Comparison of ENCODE assay signal across 18 cellular contexts in the genomic region with DNA sequence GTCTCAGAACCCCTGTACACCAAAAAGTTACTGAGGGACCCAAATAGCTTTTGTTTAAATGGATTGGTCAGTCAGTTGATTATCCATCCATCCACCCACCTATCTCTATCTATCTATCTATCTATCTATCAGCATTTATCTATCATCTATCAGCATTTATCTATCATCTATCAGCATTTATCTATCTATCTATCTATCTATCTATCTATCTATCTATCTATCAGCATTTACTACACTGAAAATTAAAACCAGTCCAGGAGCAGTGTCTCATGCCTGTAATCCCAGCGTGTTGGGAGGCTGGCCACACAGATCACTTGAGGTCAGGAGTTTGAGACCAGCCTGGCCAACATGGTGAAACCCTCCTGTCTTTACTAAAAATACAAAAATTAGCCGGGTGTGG.
"Had no signal": no experiment of that assay in that cellular context is flagged by ENCODE, and none has a peak within 500 bp of the region (broad histone marks: within the 10 kb centered on the region; RNA-seq: fewer than 3 reads in every experiment).

No MANE protein-coding gene starts in this region.

- H3K4me3 Mint-ChIP-seq: activated B cell treated with CpG ODN at 0.5 μM for 24 hours; activated CD4-positive, alpha-beta T cell treated with anti-CD3 and anti-CD28 coated beads, Interleukin-2, amount 10 ng/mL, durations not matched to agents 24 days and 14 days; activated CD8-positive, alpha-beta memory T cell treated with anti-CD3 and anti-CD28 coated beads, Interleukin-2, amount 10 ng/mL, durations not matched to agents 7 days and 5 days; activated naive CD4-positive, alpha-beta T cell treated with anti-CD3 and anti-CD28 coated beads, Interleukin-2, amount 50 U/mL, for 24 hours; activated T-cell treated with anti-CD3 and anti-CD28 coated beads, Interleukin-2, amount 50 U/mL, for 4 hours had no signal

- H3K27ac Mint-ChIP-seq: activated B cell treated with CpG ODN at 0.5 μM for 24 hours; activated CD4-positive, alpha-beta T cell treated with anti-CD3 and anti-CD28 coated beads, Interleukin-2, amount 10 ng/mL, durations not matched to agents 24 days and 14 days; activated CD8-positive, alpha-beta memory T cell treated with anti-CD3 and anti-CD28 coated beads, Interleukin-2, amount 10 ng/mL, durations not matched to agents 7 days and 5 days; activated T-helper 2 cell treated with anti-CD3 and anti-CD28 coated beads, Interferon-gamma antibody, Interleukin-2, Interleukin-4, amounts not matched to agents 10 μg/mL and 5 μg/mL and 100 μg/mL, durations not matched to agents 14 hours and 24 hours and 36 hours had no signal

- H3K4me3 ChIP-seq: MG63, Peyer's patch had no signal

- H3K9me3 ChIP-seq: MG63, Peyer's patch had no signal

- DNase-seq: activated B cell treated with CpG ODN at 0.5 μM for 24 hours; activated CD4-positive, alpha-beta T cell treated with anti-CD3 and anti-CD28 coated beads for 1 hour; activated CD4-positive, alpha-beta T cell treated with anti-CD3 and anti-CD28 coated beads, Interleukin-2, amount 10 ng/mL, durations not matched to agents 24 days and 14 days; activated CD4-positive, alpha-beta T cell treated with anti-CD3 and anti-CD28 coated beads, Interleukin-2, amount 50 U/mL, for 48 hours; activated CD8-positive, alpha-beta memory T cell treated with anti-CD3 and anti-CD28 coated beads, Interleukin-2, amount 10 ng/mL, durations not matched to agents 7 days and 5 days; activated T-cell treated with anti-CD3 and anti-CD28 coated beads, Interleukin-2, amount 50 U/mL, for 4 hours; central memory CD4-positive, alpha-beta T cell; NCI-H1105; NCI-H1436; NCI-H187; NCI-H510A treated with DMSO at 0.1 percent for 48 hours; Peyer's patch; SHP77 treated with DMSO at 0.1 percent for 48 hours; T-helper 2 cell; T1000 had no signal

- H3K27ac ChIP-seq: Peyer's patch had no signal

- H3K27me3 Mint-ChIP-seq: activated B cell treated with CpG ODN at 0.5 μM for 24 hours; activated CD4-positive, alpha-beta T cell treated with anti-CD3 and anti-CD28 coated beads, Interleukin-2, amount 10 ng/mL, durations not matched to agents 24 days and 14 days; activated CD8-positive, alpha-beta memory T cell treated with anti-CD3 and anti-CD28 coated beads, Interleukin-2, amount 10 ng/mL, durations not matched to agents 7 days and 5 days; activated naive CD4-positive, alpha-beta T cell treated with anti-CD3 and anti-CD28 coated beads, Interleukin-2, amount 50 U/mL, for 24 hours had no signal

- H3K9me3 Mint-ChIP-seq: activated B cell treated with CpG ODN at 0.5 μM for 24 hours; activated CD4-positive, alpha-beta T cell treated with anti-CD3 and anti-CD28 coated beads, Interleukin-2, amount 10 ng/mL, durations not matched to agents 24 days and 14 days; activated naive CD4-positive, alpha-beta T cell treated with anti-CD3 and anti-CD28 coated beads, Interleukin-2, amount 50 U/mL, for 24 hours; activated T-cell treated with anti-CD3 and anti-CD28 coated beads, Interleukin-2, amount 50 U/mL, for 4 hours; activated T-helper 2 cell treated with anti-CD3 and anti-CD28 coated beads, Interferon-gamma antibody, Interleukin-2, Interleukin-4, amounts not matched to agents 10 μg/mL and 5 μg/mL and 100 μg/mL, durations not matched to agents 14 hours and 24 hours and 36 hours had no signal

- H3K4me1 ChIP-seq: Peyer's patch had no signal

- H3K36me3 ChIP-seq: MG63 had no signal

- H3K27me3 ChIP-seq: MG63, Peyer's patch had no signal

- ATAC-seq: activated CD8-positive, alpha-beta memory T cell treated with anti-CD3 and anti-CD28 coated beads, Interleukin-2, amount 10 ng/mL, durations not matched to agents 7 days and 5 days; activated T-cell treated with anti-CD3 and anti-CD28 coated beads, Interleukin-2, amount 50 U/mL, for 4 hours had no signal
